In genomic region chr3:42497009-42497731, GRCh38 we compare ENCODE assay signal across 1 cellular context.
TF ChIP-seq lines count a peak whose summit lies in the region.

No MANE protein-coding gene starts in this region.

TF ChIP-seq in HEK293, 187 proteins besides CTCF, POLR2A, EP300 and RAD21 (continued from another document):
- TF ChIP-seq, protein P1, sequence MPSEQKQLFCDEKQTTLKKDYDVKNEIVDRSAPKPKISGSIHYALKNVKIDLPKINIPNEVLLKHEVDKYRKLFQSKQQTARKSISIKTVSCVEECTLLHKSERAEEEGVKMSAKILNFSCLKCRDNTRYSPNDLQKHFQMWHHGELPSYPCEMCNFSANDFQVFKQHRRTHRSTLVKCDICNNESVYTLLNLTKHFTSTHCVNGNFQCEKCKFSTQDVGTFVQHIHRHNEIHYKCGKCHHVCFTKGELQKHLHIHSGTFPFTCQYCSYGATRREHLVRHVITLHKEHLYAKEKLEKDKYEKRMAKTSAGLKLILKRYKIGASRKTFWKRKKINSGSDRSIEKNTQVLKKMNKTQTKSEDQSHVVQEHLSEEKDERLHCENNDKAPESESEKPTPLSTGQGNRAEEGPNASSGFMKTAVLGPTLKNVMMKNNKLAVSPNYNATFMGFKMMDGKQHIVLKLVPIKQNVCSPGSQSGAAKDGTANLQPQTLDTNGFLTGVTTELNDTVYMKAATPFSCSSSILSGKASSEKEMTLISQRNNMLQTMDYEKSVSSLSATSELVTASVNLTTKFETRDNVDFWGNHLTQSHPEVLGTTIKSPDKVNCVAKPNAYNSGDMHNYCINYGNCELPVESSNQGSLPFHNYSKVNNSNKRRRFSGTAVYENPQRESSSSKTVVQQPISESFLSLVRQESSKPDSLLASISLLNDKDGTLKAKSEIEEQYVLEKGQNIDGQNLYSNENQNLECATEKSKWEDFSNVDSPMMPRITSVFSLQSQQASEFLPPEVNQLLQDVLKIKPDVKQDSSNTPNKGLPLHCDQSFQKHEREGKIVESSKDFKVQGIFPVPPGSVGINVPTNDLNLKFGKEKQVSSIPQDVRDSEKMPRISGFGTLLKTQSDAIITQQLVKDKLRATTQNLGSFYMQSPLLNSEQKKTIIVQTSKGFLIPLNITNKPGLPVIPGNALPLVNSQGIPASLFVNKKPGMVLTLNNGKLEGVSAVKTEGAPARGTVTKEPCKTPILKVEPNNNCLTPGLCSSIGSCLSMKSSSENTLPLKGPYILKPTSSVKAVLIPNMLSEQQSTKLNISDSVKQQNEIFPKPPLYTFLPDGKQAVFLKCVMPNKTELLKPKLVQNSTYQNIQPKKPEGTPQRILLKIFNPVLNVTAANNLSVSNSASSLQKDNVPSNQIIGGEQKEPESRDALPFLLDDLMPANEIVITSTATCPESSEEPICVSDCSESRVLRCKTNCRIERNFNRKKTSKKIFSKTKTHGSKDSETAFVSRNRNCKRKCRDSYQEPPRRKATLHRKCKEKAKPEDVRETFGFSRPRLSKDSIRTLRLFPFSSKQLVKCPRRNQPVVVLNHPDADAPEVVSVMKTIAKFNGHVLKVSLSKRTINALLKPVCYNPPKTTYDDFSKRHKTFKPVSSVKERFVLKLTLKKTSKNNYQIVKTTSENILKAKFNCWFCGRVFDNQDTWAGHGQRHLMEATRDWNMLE (tag by site-specific recombination; conservative IDR thresholded peaks at IDR 0.05; ENCODE audit: low read depth) = 0 out of 2 replicates have a peak, but pooled peaks have one; percentile 21
- no peak for TF ChIP-seq ZNF202 (tag by site-specific recombination; IDR thresholded peaks at IDR 0.05; ENCODE audit: borderline replicate concordance)
- TF ChIP-seq, protein P2, sequence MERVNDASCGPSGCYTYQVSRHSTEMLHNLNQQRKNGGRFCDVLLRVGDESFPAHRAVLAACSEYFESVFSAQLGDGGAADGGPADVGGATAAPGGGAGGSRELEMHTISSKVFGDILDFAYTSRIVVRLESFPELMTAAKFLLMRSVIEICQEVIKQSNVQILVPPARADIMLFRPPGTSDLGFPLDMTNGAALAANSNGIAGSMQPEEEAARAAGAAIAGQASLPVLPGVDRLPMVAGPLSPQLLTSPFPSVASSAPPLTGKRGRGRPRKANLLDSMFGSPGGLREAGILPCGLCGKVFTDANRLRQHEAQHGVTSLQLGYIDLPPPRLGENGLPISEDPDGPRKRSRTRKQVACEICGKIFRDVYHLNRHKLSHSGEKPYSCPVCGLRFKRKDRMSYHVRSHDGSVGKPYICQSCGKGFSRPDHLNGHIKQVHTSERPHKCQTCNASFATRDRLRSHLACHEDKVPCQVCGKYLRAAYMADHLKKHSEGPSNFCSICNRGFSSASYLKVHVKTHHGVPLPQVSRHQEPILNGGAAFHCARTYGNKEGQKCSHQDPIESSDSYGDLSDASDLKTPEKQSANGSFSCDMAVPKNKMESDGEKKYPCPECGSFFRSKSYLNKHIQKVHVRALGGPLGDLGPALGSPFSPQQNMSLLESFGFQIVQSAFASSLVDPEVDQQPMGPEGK (tag by site-specific recombination; IDR thresholded peaks at IDR 0.05) = peak; percentile 68
- peak; percentile 83 for TF ChIP-seq ZBTB8A (tag by site-specific recombination; IDR thresholded peaks at IDR 0.05)
- TF ChIP-seq EGR2 (tag by site-specific recombination; IDR thresholded peaks at IDR 0.05; ENCODE audit: low read depth) = peak; percentile 92
- TF ChIP-seq ZBTB17 (tag by site-specific recombination; IDR thresholded peaks at IDR 0.05) = peak; percentile 66
- TF ChIP-seq ZFHX2 (tag by site-specific recombination; conservative IDR thresholded peaks at IDR 0.05) = peak; percentile 92
- peak; percentile 77 for TF ChIP-seq IKZF3 (tag by site-specific recombination; IDR thresholded peaks at IDR 0.05)
- TF ChIP-seq ZNF132 (tag by site-specific recombination; IDR thresholded peaks at IDR 0.05; ENCODE audit: borderline replicate concordance) = no peak
- TF ChIP-seq PRDM4 (tag by site-specific recombination; IDR thresholded peaks at IDR 0.05) = 0 out of 2 replicates have a peak, but pooled peaks have one; percentile 20
- peak; percentile 32; the same call in 1 of the 2 replicates for TF ChIP-seq ZNF660 (tag by site-specific recombination; IDR thresholded peaks at IDR 0.05)
- TF ChIP-seq KLF1 (tag by site-specific recombination; IDR thresholded peaks at IDR 0.05) = peak; percentile 94
- peak; percentile 64 for TF ChIP-seq GLIS1 (tag by site-specific recombination; IDR thresholded peaks at IDR 0.05)
- TF ChIP-seq ZNF560 (tag by site-specific recombination; IDR thresholded peaks at IDR 0.05; ENCODE audit: borderline replicate concordance) = no peak
- TF ChIP-seq ZNF626 (tag by site-specific recombination; IDR thresholded peaks at IDR 0.05) = no peak
- TF ChIP-seq PRDM6 (tag by site-specific recombination; IDR thresholded peaks at IDR 0.05) = peak; percentile 62
- peak; percentile 60; the same call in 1 of the 2 replicates for TF ChIP-seq ZIC2 (tag by site-specific recombination; IDR thresholded peaks at IDR 0.05)
- no peak for TF ChIP-seq YY2 (tag by site-specific recombination; IDR thresholded peaks at IDR 0.05)
- TF ChIP-seq ZXDB (tag by site-specific recombination; IDR thresholded peaks at IDR 0.05) = 0 out of 2 replicates have a peak, but pooled peaks have one; percentile 23
- TF ChIP-seq ZSCAN30 (tag by site-specific recombination; IDR thresholded peaks at IDR 0.05) = peak; percentile 46; the same call in 1 of the 2 replicates
- 0 out of 2 replicates have a peak, but pooled peaks have one; percentile 38 for TF ChIP-seq KLF8 (tag by site-specific recombination; IDR thresholded peaks at IDR 0.05)
- TF ChIP-seq BCL11A (tag by site-specific recombination; IDR thresholded peaks at IDR 0.05; ENCODE audit: low read depth) = no peak
- TF ChIP-seq ZNF843 (tag by site-specific recombination; IDR thresholded peaks at IDR 0.05) = 0 out of 2 replicates have a peak, but pooled peaks have one; percentile 23
- peak; percentile 91 for TF ChIP-seq ZSCAN4 (tag by site-specific recombination; IDR thresholded peaks at IDR 0.05)
- TF ChIP-seq WT1 (tag by site-specific recombination; IDR thresholded peaks at IDR 0.05) = 0 out of 2 replicates have a peak, but pooled peaks have one; percentile 19
- peak; percentile 62; the same call in 1 of the 2 replicates for TF ChIP-seq ZBTB20 (tag by site-specific recombination; IDR thresholded peaks at IDR 0.05)
- no peak for TF ChIP-seq ZNF664 (tag by site-specific recombination; IDR thresholded peaks at IDR 0.05)
- TF ChIP-seq BCL11B (tag by site-specific recombination; IDR thresholded peaks at IDR 0.05; ENCODE audit: low read depth) = no peak
- TF ChIP-seq ZNF600 (tag by site-specific recombination; IDR thresholded peaks at IDR 0.05) = peak; percentile 72
- peak; percentile 25; the same call in 1 of the 2 replicates for TF ChIP-seq ZNF341 (tag by site-specific recombination; IDR thresholded peaks at IDR 0.05; ENCODE audit: low read depth)
- peak; percentile 81 for TF ChIP-seq PRDM10 (tag by site-specific recombination; IDR thresholded peaks at IDR 0.05)
- peak; percentile 35; the same call in 1 of the 2 replicates for TF ChIP-seq FEZF1 (tag by site-specific recombination; IDR thresholded peaks at IDR 0.05)
